1 cellular context compared by ENCODE assay signal in the genomic region with DNA sequence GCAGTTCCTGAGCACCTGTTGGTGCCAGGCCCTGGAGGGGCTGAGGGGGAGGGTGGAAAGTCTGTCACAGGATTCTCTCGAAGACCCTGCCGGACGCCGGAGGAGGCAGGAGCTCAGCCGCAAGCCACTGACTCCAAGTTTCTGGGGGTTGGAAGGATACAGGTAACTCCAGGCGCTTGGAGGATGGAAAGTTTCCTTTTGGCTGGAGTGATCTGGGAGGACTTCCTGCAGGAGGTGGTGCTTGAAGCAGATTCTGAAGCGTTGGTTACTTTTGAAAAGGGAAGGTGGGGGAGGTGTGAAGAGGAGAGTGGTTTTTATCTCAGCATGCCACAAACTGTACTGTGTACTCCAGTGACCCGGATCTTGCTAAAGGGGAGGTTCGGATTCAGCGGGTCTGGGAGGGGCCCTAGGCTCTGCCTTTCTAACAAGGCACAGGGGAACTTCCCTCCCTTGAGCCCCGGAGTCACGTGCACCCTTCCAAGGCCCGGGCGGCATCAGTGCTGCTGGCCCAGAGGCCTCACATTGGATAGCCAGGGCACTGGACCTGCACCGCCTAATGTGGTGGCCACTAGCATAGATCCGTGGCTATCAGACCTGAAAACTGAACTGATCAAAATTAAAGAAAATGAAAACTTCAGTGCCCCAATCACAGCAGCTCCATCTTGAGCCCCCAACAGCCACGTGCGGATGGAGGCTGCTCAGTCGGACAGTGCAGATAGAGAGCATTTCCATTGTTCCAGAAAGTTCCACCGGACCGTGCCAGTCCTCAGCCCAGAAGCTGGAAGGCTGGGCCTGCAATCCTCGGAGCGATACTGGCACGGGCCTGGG.
TF ChIP-seq lines count a peak whose summit lies in the region.

No MANE protein-coding gene starts in this region.

TF ChIP-seq in K562, 482 proteins besides CTCF, POLR2A, EP300 and RAD21 (continued from another document and continues in another):
- TF ChIP-seq, protein P1, sequence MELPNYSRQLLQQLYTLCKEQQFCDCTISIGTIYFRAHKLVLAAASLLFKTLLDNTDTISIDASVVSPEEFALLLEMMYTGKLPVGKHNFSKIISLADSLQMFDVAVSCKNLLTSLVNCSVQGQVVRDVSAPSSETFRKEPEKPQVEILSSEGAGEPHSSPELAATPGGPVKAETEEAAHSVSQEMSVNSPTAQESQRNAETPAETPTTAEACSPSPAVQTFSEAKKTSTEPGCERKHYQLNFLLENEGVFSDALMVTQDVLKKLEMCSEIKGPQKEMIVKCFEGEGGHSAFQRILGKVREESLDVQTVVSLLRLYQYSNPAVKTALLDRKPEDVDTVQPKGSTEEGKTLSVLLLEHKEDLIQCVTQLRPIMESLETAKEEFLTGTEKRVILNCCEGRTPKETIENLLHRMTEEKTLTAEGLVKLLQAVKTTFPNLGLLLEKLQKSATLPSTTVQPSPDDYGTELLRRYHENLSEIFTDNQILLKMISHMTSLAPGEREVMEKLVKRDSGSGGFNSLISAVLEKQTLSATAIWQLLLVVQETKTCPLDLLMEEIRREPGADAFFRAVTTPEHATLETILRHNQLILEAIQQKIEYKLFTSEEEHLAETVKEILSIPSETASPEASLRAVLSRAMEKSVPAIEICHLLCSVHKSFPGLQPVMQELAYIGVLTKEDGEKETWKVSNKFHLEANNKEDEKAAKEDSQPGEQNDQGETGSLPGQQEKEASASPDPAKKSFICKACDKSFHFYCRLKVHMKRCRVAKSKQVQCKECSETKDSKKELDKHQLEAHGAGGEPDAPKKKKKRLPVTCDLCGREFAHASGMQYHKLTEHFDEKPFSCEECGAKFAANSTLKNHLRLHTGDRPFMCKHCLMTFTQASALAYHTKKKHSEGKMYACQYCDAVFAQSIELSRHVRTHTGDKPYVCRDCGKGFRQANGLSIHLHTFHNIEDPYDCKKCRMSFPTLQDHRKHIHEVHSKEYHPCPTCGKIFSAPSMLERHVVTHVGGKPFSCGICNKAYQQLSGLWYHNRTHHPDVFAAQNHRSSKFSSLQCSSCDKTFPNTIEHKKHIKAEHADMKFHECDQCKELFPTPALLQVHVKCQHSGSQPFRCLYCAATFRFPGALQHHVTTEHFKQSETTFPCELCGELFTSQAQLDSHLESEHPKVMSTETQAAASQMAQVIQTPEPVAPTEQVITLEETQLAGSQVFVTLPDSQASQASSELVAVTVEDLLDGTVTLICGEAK (IDR thresholded peaks at IDR 0.05), result peak; percentile 49; the same call in 1 of the 2 replicates
- TF ChIP-seq, protein P1 (CRISPR knock-in tag; IDR thresholded peaks at IDR 0.05), result no peak
- TF ChIP-seq SPI1 (IDR thresholded peaks at IDR 0.05; ENCODE audit: borderline replicate concordance, low read depth, low read length) (peak; percentile 74), ZNF12 (CRISPR knock-in tag; IDR thresholded peaks at IDR 0.05) (no peak), ZBTB7A (IDR thresholded peaks at IDR 0.05; ENCODE audit: borderline replicate concordance, control insufficient read depth, low read depth, low read length) (peak; percentile 63), ZSCAN32 (CRISPR knock-in tag; IDR thresholded peaks at IDR 0.05) (no peak; the same call in 1 of the 2 replicates), CBFA2T2 (conservative IDR thresholded peaks at IDR 0.05) (no peak), CHCHD3 (CRISPR knock-in tag; IDR thresholded peaks at IDR 0.05) (no peak), KDM5B (IDR thresholded peaks at IDR 0.05; ENCODE audit: insufficient replicate concordance, low read depth, low read length) (no peak), CBX3 (IDR thresholded peaks at IDR 0.05; ENCODE audit: borderline replicate concordance in 1 of 2, low read length in 2 of 2) (peak in 1 of 2 experiments; percentile 46; a peak in 1 of 3 replicates), MAFK (IDR thresholded peaks at IDR 0.05; ENCODE audit: low read length) (no peak), C11orf30 (IDR thresholded peaks at IDR 0.05; ENCODE audit: low read depth) (no peak), CEBPG (CRISPR knock-in tag; IDR thresholded peaks at IDR 0.05) (no peak), CEBPG (tag; conservative IDR thresholded peaks at IDR 0.05 in 1 of 2, IDR thresholded peaks at IDR 0.05 in 1 of 2) (no peak), CTBP1 (IDR thresholded peaks at IDR 0.05; ENCODE audit: borderline replicate concordance) (peak; percentile 65), SMARCA5 (IDR thresholded peaks at IDR 0.05) (peak; percentile 97), ZNF778 (CRISPR knock-in tag; IDR thresholded peaks at IDR 0.05) (no peak), RBM39 (optimal IDR thresholded peaks at IDR 0.05; ENCODE audit: low read depth, low read length) (no peak), NFIX (CRISPR knock-in tag; IDR thresholded peaks at IDR 0.05; ENCODE audit: low read depth) (no peak), ZNF263 (CRISPR knock-in tag; IDR thresholded peaks at IDR 0.05; ENCODE audit: borderline replicate concordance) (no peak), CAMTA2 (CRISPR knock-in tag; conservative IDR thresholded peaks at IDR 0.05) (no peak), OTX1 (CRISPR knock-in tag; IDR thresholded peaks at IDR 0.05) (no peak), PTTG1 (tag; IDR thresholded peaks at IDR 0.05; ENCODE audit: low read depth) (no peak), SRF (CRISPR knock-in tag; IDR thresholded peaks at IDR 0.05) (peak in 1 of 2 experiments; percentile 12; a peak in 1 of 4 replicates), RBM22 (IDR thresholded peaks at IDR 0.05; ENCODE audit: low read depth, low read length, poor library complexity, severe bottlenecking) (no peak), GATAD2B (IDR thresholded peaks at IDR 0.05; ENCODE audit: borderline replicate concordance) (no peak), ZNF134 (CRISPR knock-in tag; conservative IDR thresholded peaks at IDR 0.05) (no peak)
- TF ChIP-seq, protein P2, sequence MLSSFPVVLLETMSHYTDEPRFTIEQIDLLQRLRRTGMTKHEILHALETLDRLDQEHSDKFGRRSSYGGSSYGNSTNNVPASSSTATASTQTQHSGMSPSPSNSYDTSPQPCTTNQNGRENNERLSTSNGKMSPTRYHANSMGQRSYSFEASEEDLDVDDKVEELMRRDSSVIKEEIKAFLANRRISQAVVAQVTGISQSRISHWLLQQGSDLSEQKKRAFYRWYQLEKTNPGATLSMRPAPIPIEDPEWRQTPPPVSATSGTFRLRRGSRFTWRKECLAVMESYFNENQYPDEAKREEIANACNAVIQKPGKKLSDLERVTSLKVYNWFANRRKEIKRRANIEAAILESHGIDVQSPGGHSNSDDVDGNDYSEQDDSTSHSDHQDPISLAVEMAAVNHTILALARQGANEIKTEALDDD (IDR thresholded peaks at IDR 0.05), result no peak
- TF ChIP-seq, protein P3, sequence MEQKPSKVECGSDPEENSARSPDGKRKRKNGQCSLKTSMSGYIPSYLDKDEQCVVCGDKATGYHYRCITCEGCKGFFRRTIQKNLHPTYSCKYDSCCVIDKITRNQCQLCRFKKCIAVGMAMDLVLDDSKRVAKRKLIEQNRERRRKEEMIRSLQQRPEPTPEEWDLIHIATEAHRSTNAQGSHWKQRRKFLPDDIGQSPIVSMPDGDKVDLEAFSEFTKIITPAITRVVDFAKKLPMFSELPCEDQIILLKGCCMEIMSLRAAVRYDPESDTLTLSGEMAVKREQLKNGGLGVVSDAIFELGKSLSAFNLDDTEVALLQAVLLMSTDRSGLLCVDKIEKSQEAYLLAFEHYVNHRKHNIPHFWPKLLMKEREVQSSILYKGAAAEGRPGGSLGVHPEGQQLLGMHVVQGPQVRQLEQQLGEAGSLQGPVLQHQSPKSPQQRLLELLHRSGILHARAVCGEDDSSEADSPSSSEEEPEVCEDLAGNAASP (IDR thresholded peaks at IDR 0.05), result no peak
- TF ChIP-seq, protein P4, sequence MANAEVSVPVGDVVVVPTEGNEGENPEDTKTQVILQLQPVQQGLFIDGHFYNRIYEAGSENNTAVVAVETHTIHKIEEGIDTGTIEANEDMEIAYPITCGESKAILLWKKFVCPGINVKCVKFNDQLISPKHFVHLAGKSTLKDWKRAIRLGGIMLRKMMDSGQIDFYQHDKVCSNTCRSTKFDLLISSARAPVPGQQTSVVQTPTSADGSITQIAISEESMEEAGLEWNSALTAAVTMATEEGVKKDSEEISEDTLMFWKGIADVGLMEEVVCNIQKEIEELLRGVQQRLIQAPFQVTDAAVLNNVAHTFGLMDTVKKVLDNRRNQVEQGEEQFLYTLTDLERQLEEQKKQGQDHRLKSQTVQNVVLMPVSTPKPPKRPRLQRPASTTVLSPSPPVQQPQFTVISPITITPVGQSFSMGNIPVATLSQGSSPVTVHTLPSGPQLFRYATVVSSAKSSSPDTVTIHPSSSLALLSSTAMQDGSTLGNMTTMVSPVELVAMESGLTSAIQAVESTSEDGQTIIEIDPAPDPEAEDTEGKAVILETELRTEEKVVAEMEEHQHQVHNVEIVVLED (CRISPR knock-in tag; IDR thresholded peaks at IDR 0.05), result no peak
- TF ChIP-seq, protein P5, sequence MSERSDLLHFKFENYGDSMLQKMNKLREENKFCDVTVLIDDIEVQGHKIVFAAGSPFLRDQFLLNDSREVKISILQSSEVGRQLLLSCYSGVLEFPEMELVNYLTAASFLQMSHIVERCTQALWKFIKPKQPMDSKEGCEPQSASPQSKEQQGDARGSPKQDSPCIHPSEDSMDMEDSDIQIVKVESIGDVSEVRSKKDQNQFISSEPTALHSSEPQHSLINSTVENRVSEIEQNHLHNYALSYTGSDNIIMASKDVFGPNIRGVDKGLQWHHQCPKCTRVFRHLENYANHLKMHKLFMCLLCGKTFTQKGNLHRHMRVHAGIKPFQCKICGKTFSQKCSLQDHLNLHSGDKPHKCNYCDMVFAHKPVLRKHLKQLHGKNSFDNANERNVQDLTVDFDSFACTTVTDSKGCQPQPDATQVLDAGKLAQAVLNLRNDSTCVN (CRISPR knock-in tag; IDR thresholded peaks at IDR 0.05), result no peak
- TF ChIP-seq, protein P6, sequence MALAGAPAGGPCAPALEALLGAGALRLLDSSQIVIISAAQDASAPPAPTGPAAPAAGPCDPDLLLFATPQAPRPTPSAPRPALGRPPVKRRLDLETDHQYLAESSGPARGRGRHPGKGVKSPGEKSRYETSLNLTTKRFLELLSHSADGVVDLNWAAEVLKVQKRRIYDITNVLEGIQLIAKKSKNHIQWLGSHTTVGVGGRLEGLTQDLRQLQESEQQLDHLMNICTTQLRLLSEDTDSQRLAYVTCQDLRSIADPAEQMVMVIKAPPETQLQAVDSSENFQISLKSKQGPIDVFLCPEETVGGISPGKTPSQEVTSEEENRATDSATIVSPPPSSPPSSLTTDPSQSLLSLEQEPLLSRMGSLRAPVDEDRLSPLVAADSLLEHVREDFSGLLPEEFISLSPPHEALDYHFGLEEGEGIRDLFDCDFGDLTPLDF (CRISPR knock-in tag; IDR thresholded peaks at IDR 0.05), result no peak
- TF ChIP-seq, protein P7, sequence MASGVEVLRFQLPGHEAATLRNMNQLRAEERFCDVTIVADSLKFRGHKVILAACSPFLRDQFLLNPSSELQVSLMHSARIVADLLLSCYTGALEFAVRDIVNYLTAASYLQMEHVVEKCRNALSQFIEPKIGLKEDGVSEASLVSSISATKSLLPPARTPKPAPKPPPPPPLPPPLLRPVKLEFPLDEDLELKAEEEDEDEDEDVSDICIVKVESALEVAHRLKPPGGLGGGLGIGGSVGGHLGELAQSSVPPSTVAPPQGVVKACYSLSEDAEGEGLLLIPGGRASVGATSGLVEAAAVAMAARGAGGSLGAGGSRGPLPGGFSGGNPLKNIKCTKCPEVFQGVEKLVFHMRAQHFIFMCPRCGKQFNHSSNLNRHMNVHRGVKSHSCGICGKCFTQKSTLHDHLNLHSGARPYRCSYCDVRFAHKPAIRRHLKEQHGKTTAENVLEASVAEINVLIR (CRISPR knock-in tag; IDR thresholded peaks at IDR 0.05), result no peak
